6 cellular contexts compared by ENCODE assay signal in the genomic region with DNA sequence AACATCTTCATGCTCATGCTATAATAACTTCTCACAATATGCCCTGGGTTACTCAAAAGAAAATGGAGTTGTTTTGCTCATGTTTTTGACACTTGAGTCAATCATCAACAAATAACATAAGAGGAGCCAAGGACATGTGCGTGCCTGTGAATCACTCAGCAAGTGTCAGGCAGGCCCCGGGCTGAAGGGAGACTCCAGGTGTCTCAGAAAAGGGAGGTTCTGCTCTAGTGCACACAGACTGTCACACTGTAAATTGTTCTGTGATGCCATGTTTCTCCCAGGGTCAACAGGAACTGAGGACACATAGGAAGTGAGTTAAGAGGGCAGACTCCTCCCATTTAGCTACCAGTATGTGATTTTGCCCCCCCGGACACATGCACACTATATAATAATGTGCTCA. TPM values are rescaled to one million over a fixed set of nuclear protein-coding genes. Genes with fewer than 3 reads are reported as not detected.
DNase-seq lines count a peak whose midpoint lies in the region; ATAC-seq, FAIRE-seq and TF ChIP-seq lines count a peak whose summit lies in the region.
"Not testable (repeated sequence)": the region's sequence is repeated elsewhere in the genome, so short reads cannot be mapped to it uniquely, and the experiment has no call there.

No MANE protein-coding gene starts in this region.

- not testable (repeated sequence) for H3K4me3 ChIP-seq in OCI-LY7 (ENCODE audit: low read depth, low read length, poor library complexity, severe bottlenecking)

- not testable (repeated sequence) for H3K4me2 ChIP-seq in OCI-LY7 (ENCODE audit: low read length)

- peaks cover 40% of the 10 kb centered on the region for H3K9me3 Mint-ChIP-seq in activated CD8-positive, alpha-beta T cell treated with anti-CD3 and anti-CD28 coated beads for 36 hours

- peak; percentile 20 for ATAC-seq in activated CD8-positive, alpha-beta T cell treated with anti-CD3 and anti-CD28 coated beads for 36 hours

- not testable (repeated sequence) for H3K4me1 Mint-ChIP-seq in activated CD8-positive, alpha-beta T cell treated with anti-CD3 and anti-CD28 coated beads for 36 hours (ENCODE audit: low read depth)

- CTCF ChIA-PET in OCI-LY7 (lab: Charles Lee; ENCODE audit: unreplicated experiment); activated CD8-positive, alpha-beta T cell treated with anti-CD3 and anti-CD28 coated beads for 36 hours (lab: Charles Lee): not testable (repeated sequence)

- H3K4me3 Mint-ChIP-seq in activated CD8-positive, alpha-beta T cell treated with anti-CD3 and anti-CD28 coated beads for 36 hours: not testable (repeated sequence)

- peaks cover 77% of the 10 kb centered on the region for H3K36me3 Mint-ChIP-seq in activated CD8-positive, alpha-beta T cell treated with anti-CD3 and anti-CD28 coated beads for 36 hours (ENCODE audit: low read depth)

- H4K20me1 ChIP-seq in OCI-LY7 (ENCODE audit: insufficient read depth, low read length): not testable (repeated sequence)

- peaks cover 100% of the 10 kb centered on the region for H3K79me2 ChIP-seq in OCI-LY7 (ENCODE audit: insufficient read depth, low read depth, low read length)

- not testable (repeated sequence) for H2AFZ ChIP-seq in OCI-LY7 (ENCODE audit: low read length)

- peaks cover 79% of the 10 kb centered on the region for H3K36me3 ChIP-seq in OCI-LY7 (ENCODE audit: insufficient read depth, low read length)

- H3K27ac Mint-ChIP-seq in activated CD8-positive, alpha-beta T cell treated with anti-CD3 and anti-CD28 coated beads for 36 hours: not testable (repeated sequence)

- DNase-seq in COLO668 (lab: John Stamatoyannopoulos, UW; ENCODE audit: unreplicated experiment): peak; percentile 55
- not testable (repeated sequence) for DNase-seq in H54 (ENCODE audit: insufficient read length, low spot score); activated CD8-positive, alpha-beta T cell treated with anti-CD3 and anti-CD28 coated beads for 36 hours
- peak in 2 of 3 experiments; percentile 17 to 55 for DNase-seq in NCI-H1417 (lab: John Stamatoyannopoulos, UW)
- DNase-seq in OCI-LY7 (ENCODE audit: low spot score): peak; percentile 52
- peak; percentile 66 for DNase-seq in left kidney (ENCODE audit: low read depth, low spot score)

- FAIRE-seq in H54 (lab: Jason Lieb, UNC): peak; percentile 23

- H3K27me3 Mint-ChIP-seq in activated CD8-positive, alpha-beta T cell treated with anti-CD3 and anti-CD28 coated beads for 36 hours: not testable (repeated sequence)

- TF ChIP-seq CTCF in OCI-LY7 (conservative IDR thresholded peaks at IDR 0.05; ENCODE audit: low read length); activated CD8-positive, alpha-beta T cell treated with anti-CD3 and anti-CD28 coated beads for 36 hours (IDR thresholded peaks at IDR 0.05): not testable (repeated sequence)

- H3K9me2 ChIP-seq in OCI-LY7 (ENCODE audit: insufficient read depth, low read length): not testable (repeated sequence)

- H3K4me1 ChIP-seq in OCI-LY7 (ENCODE audit: insufficient read depth, low read length, poor library complexity, severe bottlenecking): peaks cover 41% of the 10 kb centered on the region

- TF ChIP-seq POLR2A in H54 (IDR thresholded peaks at IDR 0.05; ENCODE audit: low read depth, low read length): not testable (repeated sequence)

- H3K27ac ChIP-seq in OCI-LY7 (ENCODE audit: low read depth, low read length, poor library complexity, severe bottlenecking): peak overlapping the region; percentile 27

- POLR2A ChIA-PET in OCI-LY7 (lab: Charles Lee): interaction anchor here (1.1 kb wide), 1 partner anchor 17 kb away, joined by 3 read pairs; no protein-coding TSS in a partner anchor
- POLR2A ChIA-PET in activated CD8-positive, alpha-beta T cell treated with anti-CD3 and anti-CD28 coated beads for 36 hours (lab: Charles Lee): not testable (repeated sequence)

- not testable (repeated sequence) for BruUV-seq in OCI-LY7 (replicated peaks; lab: Mats Ljungman, UMichigan)

- H3K9me3 ChIP-seq in OCI-LY7 (ENCODE audit: low read length): peaks cover 66% of the 10 kb centered on the region

- intact Hi-C loops in OCI-LY7 (cut with micrococcal nuclease; ENCODE audit: unreplicated experiment): loop anchor here (5.0 to 10.0 kb wide), 2 partner anchors 191 to 238 kb away; partner anchors contain the start of gene ZNF680
- intact Hi-C loops in activated CD8-positive, alpha-beta T cell treated with anti-CD3 and anti-CD28 coated beads for 36 hours (cut with micrococcal nuclease): not testable (repeated sequence)

RNA-seq across cellular contexts. Expression of gene ZNF736, which starts 10.4 kb away (rescaled TPM):
- 68.4 and 72.3 TPM in 2 replicates for total RNA-seq in OCI-LY7 (2014; rRNA removed; shearing (Covaris generic))
- total RNA-seq in OCI-LY7 (2022): 88.6 and 90.2 TPM in 2 replicates
- total RNA-seq in activated CD8-positive, alpha-beta T cell treated with anti-CD3 and anti-CD28 coated beads for 36 hours: 10 to 100 TPM; 26.3 to 27.2 TPM
